Comparison of ENCODE assay signal across 15 cellular contexts in the genomic region with DNA sequence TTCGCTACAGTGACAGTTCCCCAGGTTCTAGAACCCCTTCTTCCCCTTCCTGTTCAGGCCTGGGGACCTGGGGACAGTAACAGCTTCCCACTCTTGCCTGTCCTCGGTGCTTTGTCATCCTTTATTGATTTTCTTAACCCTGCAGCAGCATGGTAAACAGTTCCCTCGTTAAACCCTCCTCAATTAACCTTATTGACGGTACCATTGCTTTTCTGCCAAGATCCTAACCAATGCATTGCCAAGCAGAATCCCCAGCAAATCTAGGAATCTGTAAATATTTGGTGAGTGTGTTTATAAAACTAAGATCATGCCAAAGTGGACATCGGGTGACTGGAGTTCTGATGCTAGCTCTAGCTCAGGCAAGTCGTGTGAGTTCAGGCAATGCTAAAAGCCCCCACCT.
"Had no signal": no experiment of that assay in that cellular context is flagged by ENCODE, and none has a peak within 500 bp of the region (broad histone marks: within the 10 kb centered on the region; RNA-seq: fewer than 3 reads in every experiment).

No MANE protein-coding gene starts in this region.

- H3K4me1 ChIP-seq: ascending aorta, left lung, thyroid gland had no signal

- H3K27ac ChIP-seq: ascending aorta, left lung, neutrophil, thyroid gland had no signal

- H3K4me3 Mint-ChIP-seq: activated naive CD8-positive, alpha-beta T cell treated with anti-CD3 and anti-CD28 coated beads, Interleukin-2, amount 50 U/mL, for 24 hours; activated T-helper 1 cell treated with anti-CD3 and anti-CD28 coated beads, Interleukin-12 subunit alpha, Interleukin-12 subunit beta, Interleukin-2, Interleukin-4 antibody, amounts not matched to agents 30 ng/mL and 10 ng/mL and 1 ng/mL, durations not matched to agents 14 hours and 24 hours and 36 hours; naive thymus-derived CD4-positive, alpha-beta T cell; stimulated activated memory B cell treated with anti-CD40 and anti-IgM and Interleukin-4, amounts not matched to agents 10 μg/mL and 1 μg/mL and 100 μg/mL, for 72 hours had no signal

- H3K9me3 Mint-ChIP-seq: activated naive CD8-positive, alpha-beta T cell treated with anti-CD3 and anti-CD28 coated beads, Interleukin-2, amount 50 U/mL, for 24 hours; activated T-helper 1 cell treated with anti-CD3 and anti-CD28 coated beads, Interleukin-12 subunit alpha, Interleukin-12 subunit beta, Interleukin-2, Interleukin-4 antibody, amounts not matched to agents 30 ng/mL and 10 ng/mL and 1 ng/mL, durations not matched to agents 14 hours and 24 hours and 36 hours; stimulated activated memory B cell treated with anti-CD40 and anti-IgM and Interleukin-4, amounts not matched to agents 10 μg/mL and 1 μg/mL and 100 μg/mL, for 72 hours had no signal

- H3K36me3 ChIP-seq: ascending aorta, gastroesophageal sphincter, left lung, neutrophil, thyroid gland had no signal

- H3K4me3 ChIP-seq: ascending aorta, gastroesophageal sphincter, left lung, thyroid gland had no signal

- DNase-seq: activated CD4-positive, CD25-positive, alpha-beta regulatory T cell treated with anti-CD3 and anti-CD28 coated beads, Interleukin-2, amount 50 U/mL, for 72 hours; activated naive CD4-positive, alpha-beta T cell; activated naive CD8-positive, alpha-beta T cell treated with anti-CD3 and anti-CD28 coated beads, Interleukin-2, amount 50 U/mL, for 24 hours; dermis blood vessel endothelial cell; left lung; naive thymus-derived CD4-positive, alpha-beta T cell; retina; T-helper 1 cell; T1000; thyroid gland had no signal

- H3K4me1 Mint-ChIP-seq: activated naive CD8-positive, alpha-beta T cell treated with anti-CD3 and anti-CD28 coated beads, Interleukin-2, amount 50 U/mL, for 24 hours; naive thymus-derived CD4-positive, alpha-beta T cell; stimulated activated memory B cell treated with anti-CD40 and anti-IgM and Interleukin-4, amounts not matched to agents 10 μg/mL and 1 μg/mL and 100 μg/mL, for 72 hours had no signal

- H3K27me3 Mint-ChIP-seq: stimulated activated memory B cell treated with anti-CD40 and anti-IgM and Interleukin-4, amounts not matched to agents 10 μg/mL and 1 μg/mL and 100 μg/mL, for 72 hours had no signal

- ATAC-seq: activated naive CD8-positive, alpha-beta T cell treated with anti-CD3 and anti-CD28 coated beads, Interleukin-2, amount 50 U/mL, for 24 hours; gastroesophageal sphincter; left lung; naive thymus-derived CD4-positive, alpha-beta T cell; stimulated activated memory B cell treated with anti-CD40 and anti-IgM and Interleukin-4, amounts not matched to agents 10 μg/mL and 1 μg/mL and 100 μg/mL, for 72 hours had no signal

- H3K27ac Mint-ChIP-seq: activated naive CD8-positive, alpha-beta T cell treated with anti-CD3 and anti-CD28 coated beads, Interleukin-2, amount 50 U/mL, for 24 hours; activated T-helper 1 cell treated with anti-CD3 and anti-CD28 coated beads, Interleukin-12 subunit alpha, Interleukin-12 subunit beta, Interleukin-2, Interleukin-4 antibody, amounts not matched to agents 30 ng/mL and 10 ng/mL and 1 ng/mL, durations not matched to agents 14 hours and 24 hours and 36 hours; naive thymus-derived CD4-positive, alpha-beta T cell; stimulated activated memory B cell treated with anti-CD40 and anti-IgM and Interleukin-4, amounts not matched to agents 10 μg/mL and 1 μg/mL and 100 μg/mL, for 72 hours had no signal

- H3K9me3 ChIP-seq: ascending aorta, gastroesophageal sphincter, left lung, neutrophil, thyroid gland had no signal

- H3K27me3 ChIP-seq: ascending aorta, gastroesophageal sphincter, left lung, thyroid gland had no signal

- H3K36me3 Mint-ChIP-seq: naive thymus-derived CD4-positive, alpha-beta T cell; stimulated activated memory B cell treated with anti-CD40 and anti-IgM and Interleukin-4, amounts not matched to agents 10 μg/mL and 1 μg/mL and 100 μg/mL, for 72 hours had no signal
